Comparison of ENCODE assay signal across 8 cellular contexts in genomic region chr1:182391362-182392044, GRCh38. TPM values are rescaled to one million over a fixed set of nuclear protein-coding genes. Genes with fewer than 3 reads are reported as not detected.
DNase-seq lines count a peak whose midpoint lies in the region; ATAC-seq and TF ChIP-seq lines count a peak whose summit lies in the region.

Gene GLUL, minus strand, starts transcription at chr1:182391790. Its CDS starts 3,053 bp downstream, at chr1:182388737.

- DNase-seq in CD4-positive, alpha-beta T cell, result peak; percentile 33 to 69 (median 56)
- peak; percentile 92 for DNase-seq in HK-2 (ENCODE audit: unreplicated experiment)
- peak; percentile 98 for DNase-seq in NCI-H82 (lab: John Stamatoyannopoulos, UW)
- DNase-seq in mesenchymal stem cell, result peak; percentile 94
- DNase-seq in stimulated activated CD8-positive, alpha-beta memory T cell treated with anti-CD3 and anti-CD28 coated beads, Interleukin-12 subunit alpha, Interleukin-12 subunit beta, amount 100 ng/mL, for 24 hours (ENCODE audit: extremely low read depth), result peak; percentile 24

- peak; percentile 65 for ATAC-seq in CD4-positive, alpha-beta T cell (ENCODE audit: poor library complexity)
- ATAC-seq in GM19455 (IDR thresholded peaks at IDR 0.05; ENCODE audit: unreplicated experiment), result peak; percentile 76

- H3K4me3 Mint-ChIP-seq in CD4-positive, alpha-beta T cell, result peak within 1 kb of the TSS; percentile 94

- peak within 1 kb of the TSS; percentile 17 for H3K27ac ChIP-seq in CD4-positive, alpha-beta T cell (ENCODE audit: low read depth, low read length)
- peak within 1 kb of the TSS; percentile 62 for H3K27ac ChIP-seq in mesenchymal stem cell (ENCODE audit: low read length, poor library complexity, severe bottlenecking)

- peak within 1 kb of the TSS; percentile 96 for H3K4me2 ChIP-seq in mesenchymal stem cell (ENCODE audit: low read length, poor library complexity, severe bottlenecking)

- H3K4me1 Mint-ChIP-seq in CD4-positive, alpha-beta T cell (ENCODE audit: low read depth), result peaks cover 34% of the 10 kb centered on the region

- H3K4me1 ChIP-seq in endocrine pancreas (ENCODE audit: control insufficient read depth, insufficient read depth, low read length) (no peaks in the 10 kb centered on the region), mesenchymal stem cell (ENCODE audit: control insufficient read depth, insufficient read depth, low read depth, low read length) (peaks cover 9% of the 10 kb centered on the region)

- peak within 1 kb of the TSS; percentile 79 for H2BK5ac ChIP-seq in mesenchymal stem cell (ENCODE audit: low read depth, low read length, poor library complexity, severe bottlenecking)

- under 1% methylated on average over 44 of the region's 70 CpGs for WGBS in mesenchymal stem cell

- H2BK12ac ChIP-seq in mesenchymal stem cell (ENCODE audit: low read length in 2 of 2), result peak within 1 kb of the TSS; percentile 18 to 61

- peak within 1 kb of the TSS; percentile 65 for H3K9ac ChIP-seq in endocrine pancreas (ENCODE audit: control insufficient read depth, insufficient read depth, low read length)
- peak within 1 kb of the TSS; percentile 96 for H3K9ac ChIP-seq in mesenchymal stem cell (ENCODE audit: low read length)

- H3K4ac ChIP-seq in mesenchymal stem cell (ENCODE audit: low read depth in 1 of 2, low read length in 2 of 2), result peak within 1 kb of the TSS; percentile 88 to 94

- H2BK120ac ChIP-seq in mesenchymal stem cell (ENCODE audit: low read depth, low read length), result peak within 1 kb of the TSS; percentile 98

- H3K4me3 ChIP-seq in endocrine pancreas (ENCODE audit: control insufficient read depth, insufficient read depth, low read length) (peak within 1 kb of the TSS; percentile 6), mesenchymal stem cell (ENCODE audit: insufficient read depth in 1 of 2, low read depth in 1 of 2, low read length in 2 of 2) (peak within 1 kb of the TSS; percentile 82 to 99)

- POLR2A ChIA-PET in CD4-positive, alpha-beta T cell (lab: Charles Lee), result interaction anchor here (0.7 to 1.7 kb wide), 4 partner anchors 10 to 304 kb away, joined by 3 to 10 read pairs (median 3); no protein-coding TSS in a partner anchor
- POLR2A ChIA-PET in activated CD8-positive, alpha-beta memory T cell treated with anti-CD3 and anti-CD28 coated beads for 36 hours (lab: Charles Lee), result interaction anchor here (0.6 kb wide), 1 partner anchor 86 kb away, joined by 5 read pairs; no protein-coding TSS in a partner anchor

- peak within 1 kb of the TSS; percentile 99 for H2BK15ac ChIP-seq in mesenchymal stem cell (ENCODE audit: low read depth, poor library complexity, severe bottlenecking)

- H3K27me3 ChIP-seq in CD4-positive, alpha-beta T cell (ENCODE audit: control insufficient read depth, insufficient read depth, low read length), result no peaks in the 10 kb centered on the region
- H3K27me3 ChIP-seq in endocrine pancreas (ENCODE audit: control insufficient read depth, insufficient read depth, low read length) (no peaks in the 10 kb centered on the region), mesenchymal stem cell (ENCODE audit: control insufficient read depth in 1 of 2, insufficient read depth in 1 of 2, low read length in 2 of 2) (no peaks in the 10 kb centered on the region)

- intact Hi-C loops in CD4-positive, alpha-beta T cell (cut with DNase I, micrococcal nuclease), result loop anchor here (5.0 to 10.0 kb wide), 3 partner anchors 364 to 1197 kb away; partner anchors contain the start of gene NPL (in 1 of the 2)

- H4K8ac ChIP-seq in mesenchymal stem cell (ENCODE audit: low read length), result peak within 1 kb of the TSS; percentile 96

- no peak for TF ChIP-seq CTCF in CD4-positive, alpha-beta T cell (IDR thresholded peaks at IDR 0.05)

- H3K36me3 ChIP-seq in endocrine pancreas (ENCODE audit: control insufficient read depth, insufficient read depth, low read length) (peaks cover 6% of the 10 kb centered on the region), mesenchymal stem cell (ENCODE audit: control insufficient read depth in 1 of 2, insufficient read depth in 2 of 2, low read depth in 1 of 2, low read length in 2 of 2) (peaks cover 12 to 21% of the 10 kb centered on the region in 2 experiments)

- H3K9me3 ChIP-seq in CD4-positive, alpha-beta T cell (ENCODE audit: control insufficient read depth, low read length), result no peaks in the 10 kb centered on the region
- H3K9me3 ChIP-seq in endocrine pancreas (ENCODE audit: control insufficient read depth, low read length) (no peaks in the 10 kb centered on the region), mesenchymal stem cell (ENCODE audit: control insufficient read depth, low read length) (no peaks in the 10 kb centered on the region)

- H3K14ac ChIP-seq in mesenchymal stem cell (ENCODE audit: low read length in 2 of 2), result peak within 1 kb of the TSS in 1 of 2 experiments; percentile 100

- H3K27ac Mint-ChIP-seq in CD4-positive, alpha-beta T cell, result peak within 1 kb of the TSS; percentile 83

- peak within 1 kb of the TSS in 1 of 2 experiments; percentile 97 for H3K23ac ChIP-seq in mesenchymal stem cell (ENCODE audit: low read length in 2 of 2)

- no peak within 1 kb of the TSS for H2AK5ac ChIP-seq in mesenchymal stem cell (ENCODE audit: low read length, severe bottlenecking)

- CTCF ChIA-PET in CD4-positive, alpha-beta T cell (lab: Charles Lee), result interaction anchor here (0.9 to 1.0 kb wide), 2 partner anchors 248 to 306 kb away, joined by 4 read pairs; no protein-coding TSS in a partner anchor
- CTCF ChIA-PET in activated CD8-positive, alpha-beta memory T cell treated with anti-CD3 and anti-CD28 coated beads for 36 hours (lab: Charles Lee), result interaction anchor here (7.0 kb wide), 1 partner anchor 247 kb away, joined by 64 read pairs; no protein-coding TSS in a partner anchor

- peak within 1 kb of the TSS; percentile 75 for H2AFZ ChIP-seq in mesenchymal stem cell (ENCODE audit: low read depth, low read length)

- peak within 1 kb of the TSS; percentile 98 to 99 for H3K18ac ChIP-seq in mesenchymal stem cell (ENCODE audit: low read depth in 1 of 2, low read length in 2 of 2)

- H4K91ac ChIP-seq in mesenchymal stem cell (ENCODE audit: low read length), result peak within 1 kb of the TSS; percentile 95

- peaks cover 21% of the 10 kb centered on the region for H3K79me1 ChIP-seq in mesenchymal stem cell (replicated peaks; ENCODE audit: low read length, poor library complexity, severe bottlenecking)

- no peaks in the 10 kb centered on the region for H3K9me3 Mint-ChIP-seq in CD4-positive, alpha-beta T cell

- H3K36me3 Mint-ChIP-seq in CD4-positive, alpha-beta T cell (ENCODE audit: low read depth), result peaks cover 32% of the 10 kb centered on the region

- H3K27me3 Mint-ChIP-seq in CD4-positive, alpha-beta T cell, result peaks cover 8% of the 10 kb centered on the region

RNA-seq across cellular contexts. Expression of gene GLUL, which starts in this region (rescaled TPM):
- 10 to 100 TPM; 60.4 to 64.0 TPM for total RNA-seq in CD4-positive, alpha-beta T cell
- total RNA-seq in activated CD8-positive, alpha-beta memory T cell treated with anti-CD3 and anti-CD28 coated beads for 36 hours, result 10 to 100 TPM; 25.2 to 28.4 TPM
- polyA plus RNA-seq in mesenchymal stem cell (2013, experiment 1 of 2), result 101 TPM
- 99.8 TPM for polyA plus RNA-seq in mesenchymal stem cell (2013, experiment 2 of 2)

Comparison
In these comparisons a context has a peak if more than half of its experiments do, and no peak if none do; other contexts are left out.
1. Peak in every context shown above with its lines: DNase-seq, ATAC-seq, H3K4me3 ChIP-seq and H3K27ac ChIP-seq.
2. DNase-seq: peak in every context shown above with its lines; median percentile 98 in NCI-H82; 94 in mesenchymal stem cell; 92 in HK-2; 56 in CD4-positive, alpha-beta T cell; 24 in stimulated activated CD8-positive, alpha-beta memory T cell treated with anti-CD3 and anti-CD28 coated beads, Interleukin-12 subunit alpha, Interleukin-12 subunit beta, amount 100 ng/mL, for 24 hours.